ENCODE assay signal across 1 cellular context in the genomic region with DNA sequence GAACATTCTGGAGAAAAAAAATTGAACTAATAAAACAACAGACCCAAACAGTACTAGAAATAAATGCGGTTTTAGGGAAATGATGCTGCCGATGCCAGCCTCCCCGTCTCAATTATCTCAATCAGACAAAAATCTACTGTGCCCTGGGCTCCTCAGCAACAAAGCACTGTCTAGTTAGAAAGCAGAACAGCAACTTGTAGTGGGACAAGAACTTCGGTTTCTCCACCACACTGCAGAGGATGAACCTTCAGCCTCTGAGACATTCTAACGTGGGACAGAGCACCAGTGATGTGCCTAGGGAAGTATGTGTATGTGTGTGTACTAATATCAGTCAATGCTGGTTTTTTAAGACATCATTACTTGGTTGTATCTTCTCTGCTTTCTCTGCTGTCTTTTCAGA.
TF ChIP-seq lines count a peak whose summit lies in the region.

No MANE protein-coding gene starts in this region.

TF ChIP-seq in GM12891, 5 proteins besides CTCF, POLR2A, EP300 and RAD21:
- TF ChIP-seq POU2F2 (IDR thresholded peaks at IDR 0.05; ENCODE audit: low read depth, low read length) (no peak), SPI1 (IDR thresholded peaks at IDR 0.05; ENCODE audit: low read depth, low read length) (peak; percentile 63)
